ENCODE assay signal across 21 cellular contexts in genomic region chr2:72094701-72095100, GRCh38. TPM values are rescaled to one million over a fixed set of nuclear protein-coding genes. Genes with fewer than 3 reads are reported as not detected.
"Had no signal": no experiment of that assay in that cellular context is flagged by ENCODE, and none has a peak within 500 bp of the region (broad histone marks: within the 10 kb centered on the region; RNA-seq: fewer than 3 reads in every experiment).

No MANE protein-coding gene starts in this region.

- H3K4me3 ChIP-seq: heart right ventricle, lower lobe of right lung, neural progenitor cell, pancreas, sigmoid colon, skin epidermis, suprapubic skin, thyroid gland had no signal

- H3K27ac ChIP-seq: heart right ventricle, lower lobe of right lung, neural progenitor cell, pancreas, sigmoid colon, skin epidermis, suprapubic skin, thyroid gland had no signal

- H3K4me1 ChIP-seq: heart right ventricle, lower lobe of right lung, neural progenitor cell, pancreas, sigmoid colon, thyroid gland had no signal

- DNase-seq: dermis blood vessel endothelial cell; heart right ventricle; hypothalamus; lower lobe of right lung; midbrain; nucleus accumbens; pancreas; retina; sigmoid colon; stimulated activated CD4-positive, alpha-beta T cell treated with anti-CD3 and anti-CD28 coated beads, Interleukin-2, amount 100 ng/mL, for 24 hours; stimulated activated CD4-positive, alpha-beta T cell treated with anti-CD3 and anti-CD28 coated beads, Interleukin-4, amount 100 ng/mL, for 4 hours; stimulated activated naive CD4-positive, alpha-beta T cell treated with Interleukin-2 at 50 U/mL for 16 hours; thyroid gland had no signal

- H3K27me3 ChIP-seq: neural progenitor cell, sigmoid colon, suprapubic skin, thyroid gland had no signal

- FAIRE-seq: colon, endothelial cell of umbilical vein, frontal cortex, islet of Langerhans, pancreas had no signal

- H3K9me3 ChIP-seq: heart right ventricle, lower lobe of right lung, pancreas, sigmoid colon, suprapubic skin, thyroid gland had no signal

- H3K36me3 ChIP-seq: heart right ventricle, lower lobe of right lung, neural progenitor cell, pancreas, sigmoid colon, suprapubic skin, thyroid gland had no signal

RNA-seq across cellular contexts. Expression of gene CYP26B1, which starts 53.0 kb away (rescaled TPM):
- total RNA-seq: natural killer cell treated with Interleukin-12 subunit alpha and Interleukin-12 subunit beta and Interleukin-15 and Interleukin-18, amount 100 ng/mL, for 72 hours had no signal
